21 cellular contexts compared by ENCODE assay signal in genomic region chr10:103714232-103714891, GRCh38.
DNase-seq lines count a peak whose midpoint lies in the region; ATAC-seq and TF ChIP-seq lines count a peak whose summit lies in the region.
"Had no signal": no experiment of that assay in that cellular context is flagged by ENCODE, and none has a peak within 500 bp of the region (broad histone marks: within the 10 kb centered on the region; RNA-seq: fewer than 3 reads in every experiment).

No MANE protein-coding gene starts in this region.

- peaks cover 5% of the 10 kb centered on the region for H3K27me3 Mint-ChIP-seq in activated T-helper 1 cell treated with anti-CD3 and anti-CD28 coated beads, Interleukin-12 subunit alpha, Interleukin-12 subunit beta, Interleukin-2, Interleukin-4 antibody, amounts not matched to agents 30 ng/mL and 10 ng/mL and 1 ng/mL, durations not matched to agents 14 hours and 24 hours and 36 hours (ENCODE audit: insufficient read depth)
- H3K27me3 Mint-ChIP-seq: CD4-positive, CD25-positive, alpha-beta regulatory T cell had no signal

- H3K4me2 ChIP-seq in mammary epithelial cell (ENCODE audit: insufficient read depth, low read depth, low read length) = no peak overlapping the region
- H3K4me2 ChIP-seq: A549 had no signal

- no peak for DNase-seq in cardiac muscle cell (ENCODE audit: low read depth in 1 of 2, low spot score in 1 of 2)
- DNase-seq in cardiac septum (ENCODE audit: low spot score) = no peak
- no peak for DNase-seq in mammary epithelial cell
- peak; percentile 41 for DNase-seq in myocyte (ENCODE audit: low read depth)
- DNase-seq in G401 (ENCODE audit: low spot score) = no peak
- DNase-seq in activated T-helper 1 cell treated with anti-CD3 and anti-CD28 coated beads, Interleukin-12 subunit alpha, Interleukin-12 subunit beta, Interleukin-2, Interleukin-4 antibody, amounts not matched to agents 30 ng/mL and 10 ng/mL and 1 ng/mL, durations not matched to agents 14 hours and 24 hours and 36 hours (ENCODE audit: low spot score) = no peak
- DNase-seq: Calu3; CD4-positive, CD25-positive, alpha-beta regulatory T cell; DMS79; GM23248; NCI-H1048; NCI-H2107; NCI-H226; NCI-H526; NK-92 treated with Interleukin-12 subunit alpha and Interleukin-12 subunit beta, amount 100 ng/mL, for 24 hours; OCI-M1 had no signal

- H3K4me1 ChIP-seq in cardiac muscle cell (ENCODE audit: low read depth) = no peaks in the 10 kb centered on the region
- peaks cover 87% of the 10 kb centered on the region for H3K4me1 ChIP-seq in mammary epithelial cell (ENCODE audit: insufficient read depth, low read length)

- peak overlapping the region; percentile 29 for H3K27ac ChIP-seq in cardiac muscle cell
- peak overlapping the region; percentile 83 for H3K27ac ChIP-seq in mammary epithelial cell (ENCODE audit: insufficient read depth, low read depth, low read length)
- peak overlapping the region; percentile 97 for H3K27ac ChIP-seq in temporal lobe (ENCODE audit: low read depth, low read length)

- H3K27me3 ChIP-seq in cardiac muscle cell (no peaks in the 10 kb centered on the region), mammary epithelial cell (ENCODE audit: insufficient read depth, low read length) (no peaks in the 10 kb centered on the region)

- no peak overlapping the region for H3K27ac Mint-ChIP-seq in activated T-helper 1 cell treated with anti-CD3 and anti-CD28 coated beads, Interleukin-12 subunit alpha, Interleukin-12 subunit beta, Interleukin-2, Interleukin-4 antibody, amounts not matched to agents 30 ng/mL and 10 ng/mL and 1 ng/mL, durations not matched to agents 14 hours and 24 hours and 36 hours

- BruUV-seq in mammary epithelial cell (replicated peaks; lab: Mats Ljungman, UMichigan) = no TSS peak

- H3K9me3 Mint-ChIP-seq in activated T-helper 1 cell treated with anti-CD3 and anti-CD28 coated beads, Interleukin-12 subunit alpha, Interleukin-12 subunit beta, Interleukin-2, Interleukin-4 antibody, amounts not matched to agents 30 ng/mL and 10 ng/mL and 1 ng/mL, durations not matched to agents 14 hours and 24 hours and 36 hours = no peaks in the 10 kb centered on the region
- H3K9me3 Mint-ChIP-seq: CD4-positive, CD25-positive, alpha-beta regulatory T cell had no signal

- TF ChIP-seq CTCF in cardiac muscle cell (IDR thresholded peaks at IDR 0.05; ENCODE audit: low read depth, low read length) = no peak
- no peak for TF ChIP-seq CTCF in mammary epithelial cell (conservative IDR thresholded peaks at IDR 0.05 in 1 of 2, IDR thresholded peaks at IDR 0.05 in 1 of 2; ENCODE audit: extremely low read depth in 1 of 2, insufficient read depth in 1 of 2, low read depth in 1 of 2, low read length in 2 of 2)

- ATAC-seq in GM21737 (IDR thresholded peaks at IDR 0.05; ENCODE audit: unreplicated experiment) = no peak
- ATAC-seq: HCT116, K562 had no signal

- dilution Hi-C loops in mammary epithelial cell (cut with HindIII; ENCODE audit: low sequenced_read_pairs) = no loop called here

- H3K9me3 ChIP-seq in cardiac muscle cell (ENCODE audit: low read depth) = no peaks in the 10 kb centered on the region
- no peaks in the 10 kb centered on the region for H3K9me3 ChIP-seq in mammary epithelial cell (replicated peaks; ENCODE audit: insufficient read depth, low read length)
- H3K9me3 ChIP-seq: A549 had no signal

- CTCF ChIA-PET in mammary epithelial cell (lab: Charles Lee; ENCODE audit: low non-redundant PET) = interaction anchor here (1.1 kb wide), 1 partner anchor 39 kb away, joined by 11 read pairs; no protein-coding TSS in a partner anchor

- H3K36me3 Mint-ChIP-seq in activated T-helper 1 cell treated with anti-CD3 and anti-CD28 coated beads, Interleukin-12 subunit alpha, Interleukin-12 subunit beta, Interleukin-2, Interleukin-4 antibody, amounts not matched to agents 30 ng/mL and 10 ng/mL and 1 ng/mL, durations not matched to agents 14 hours and 24 hours and 36 hours (ENCODE audit: low read depth) = no peaks in the 10 kb centered on the region
- H3K36me3 Mint-ChIP-seq: CD4-positive, CD25-positive, alpha-beta regulatory T cell had no signal

- H3K4me3 Mint-ChIP-seq in activated T-helper 1 cell treated with anti-CD3 and anti-CD28 coated beads, Interleukin-12 subunit alpha, Interleukin-12 subunit beta, Interleukin-2, Interleukin-4 antibody, amounts not matched to agents 30 ng/mL and 10 ng/mL and 1 ng/mL, durations not matched to agents 14 hours and 24 hours and 36 hours = no peak overlapping the region
- H3K4me3 Mint-ChIP-seq: CD4-positive, CD25-positive, alpha-beta regulatory T cell had no signal

- intact Hi-C loops in cardiac septum (cut with DNase I) (no loop called here), mammary epithelial cell (cut with micrococcal nuclease) (loop anchor here (10.0 kb wide), 1 partner anchor 260 kb away; no protein-coding TSS in a partner anchor)
- intact Hi-C loops in activated T-helper 1 cell treated with anti-CD3 and anti-CD28 coated beads, Interleukin-12 subunit alpha, Interleukin-12 subunit beta, Interleukin-2, Interleukin-4 antibody, amounts not matched to agents 30 ng/mL and 10 ng/mL and 1 ng/mL, durations not matched to agents 14 hours and 24 hours and 36 hours (cut with micrococcal nuclease) = loop anchor here (5.0 to 10.0 kb wide), 3 partner anchors 58 to 290 kb away; no protein-coding TSS in a partner anchor

- peaks cover 5% of the 10 kb centered on the region for H3K36me3 ChIP-seq in cardiac muscle cell
- H3K36me3 ChIP-seq in mammary epithelial cell (ENCODE audit: insufficient read depth, low read length) = peaks cover 8% of the 10 kb centered on the region

- H2AFZ ChIP-seq in mammary epithelial cell (ENCODE audit: low read depth, low read length) = no peak overlapping the region
- H2AFZ ChIP-seq: GM23248 had no signal

- no peak overlapping the region for H3K9ac ChIP-seq in mammary epithelial cell (ENCODE audit: insufficient read depth, low read length)

- peaks cover 17% of the 10 kb centered on the region for H3K4me1 Mint-ChIP-seq in activated T-helper 1 cell treated with anti-CD3 and anti-CD28 coated beads, Interleukin-12 subunit alpha, Interleukin-12 subunit beta, Interleukin-2, Interleukin-4 antibody, amounts not matched to agents 30 ng/mL and 10 ng/mL and 1 ng/mL, durations not matched to agents 14 hours and 24 hours and 36 hours (ENCODE audit: low read depth)

- no peak overlapping the region for H3K4me3 ChIP-seq in cardiac muscle cell
- H3K4me3 ChIP-seq in mammary epithelial cell (replicated peaks in 1 of 3; ENCODE audit: insufficient read depth in 1 of 3, low read depth in 2 of 3, low read length in 3 of 3) = no peak overlapping the region
- H3K4me3 ChIP-seq: A549, GM23248, K562 had no signal

- WGBS in mammary epithelial cell (ENCODE audit: low coverage, missing lambda C conversion rate) = 72% methylated on average over 7 of the region's 7 CpGs

- peaks cover 51% of the 10 kb centered on the region for H3K79me2 ChIP-seq in mammary epithelial cell (ENCODE audit: insufficient read depth, low read length)

- in situ Hi-C loops in mammary epithelial cell (cut with MboI; ENCODE audit: low sequenced_read_pairs in 2 of 2) (loop anchor here (5.0 to 10.0 kb wide), 3 partner anchors 140 to 270 kb away; partner anchors contain the start of gene SH3PXD2A (in 2 of the 2)), G401 (cut with HindIII; ENCODE audit: low sequenced_read_pairs) (no loop called here)

- no peaks in the 10 kb centered on the region for H4K20me1 ChIP-seq in mammary epithelial cell (ENCODE audit: insufficient read depth, low read length)

Comparison
In these comparisons a context has a peak if more than half of its experiments do, and no peak if none do; other contexts are left out.
1. H3K27ac ChIP-seq: peak in every context shown above with its lines; median percentile 97 in temporal lobe; 83 in mammary epithelial cell; 29 in cardiac muscle cell.